Comparison of ENCODE assay signal across 24 cellular contexts in the genomic region with DNA sequence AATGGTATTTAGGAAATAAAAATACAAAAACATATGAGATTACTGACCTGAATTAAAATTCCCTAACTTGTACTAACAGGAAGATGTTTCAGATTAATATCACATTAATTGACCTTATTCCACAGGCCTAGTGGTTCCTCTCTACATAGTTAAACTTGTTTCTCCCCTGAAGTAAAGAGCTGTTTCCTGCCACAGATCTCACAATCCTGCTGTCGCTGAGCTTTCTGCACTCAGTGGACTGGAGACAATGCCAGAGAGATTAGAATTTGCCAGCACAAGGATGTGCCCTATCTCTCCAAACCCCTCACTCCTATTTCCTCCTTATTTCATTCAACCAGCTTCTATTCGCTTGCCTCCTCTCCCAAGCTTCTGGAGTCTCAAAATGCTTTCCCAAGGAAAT.
"Had no signal": no experiment of that assay in that cellular context is flagged by ENCODE, and none has a peak within 500 bp of the region (broad histone marks: within the 10 kb centered on the region; RNA-seq: fewer than 3 reads in every experiment).

No MANE protein-coding gene starts in this region.

- H3K36me3 ChIP-seq: adrenal gland, ascending aorta, breast epithelium, heart right ventricle, lower lobe of right lung, neural progenitor cell, tibial artery had no signal

- H3K9me3 ChIP-seq: adrenal gland, ascending aorta, breast epithelium, heart right ventricle, lower lobe of right lung, tibial artery had no signal

- H2AFZ ChIP-seq: neural progenitor cell had no signal

- H3K36me3 Mint-ChIP-seq: naive thymus-derived CD8-positive, alpha-beta T cell; neural progenitor cell; T-cell; WTC11 had no signal

- H3K4me2 ChIP-seq: neural progenitor cell had no signal

- H3K4me3 Mint-ChIP-seq: activated naive CD8-positive, alpha-beta T cell; activated T-cell treated with anti-CD3 and anti-CD28 coated beads, Interleukin-2, amount 50 U/mL, for 24 hours; activated T-helper 17 cell treated with anti-CD3 and anti-CD28 coated beads, Interleukin-2, amount 50 U/mL, for 72 hours; naive thymus-derived CD8-positive, alpha-beta T cell; neural progenitor cell; stimulated activated naive CD8-positive, alpha-beta T cell treated with anti-CD3 and anti-CD28 coated beads, Interleukin-15, amount 100 ng/mL, for 72 hours; T-cell; WTC11 had no signal

- H3K4me3 ChIP-seq: adrenal gland, ascending aorta, breast epithelium, heart right ventricle, lower lobe of right lung, neural progenitor cell, tibial artery had no signal

- H3K27ac ChIP-seq: adrenal gland, ascending aorta, breast epithelium, heart right ventricle, lower lobe of right lung, neural progenitor cell, tibial artery had no signal

- H3K4me1 ChIP-seq: adrenal gland, ascending aorta, breast epithelium, lower lobe of right lung, tibial artery had no signal

- H3K27me3 ChIP-seq: adrenal gland, ascending aorta, breast epithelium, heart right ventricle, neural progenitor cell, tibial artery had no signal

- H3K27me3 Mint-ChIP-seq: activated naive CD8-positive, alpha-beta T cell; activated T-cell treated with anti-CD3 and anti-CD28 coated beads, Interleukin-2, amount 50 U/mL, for 24 hours; activated T-helper 17 cell treated with anti-CD3 and anti-CD28 coated beads, Interleukin-2, amount 50 U/mL, for 72 hours; naive thymus-derived CD8-positive, alpha-beta T cell; progenitor cell of endocrine pancreas; stimulated activated naive CD8-positive, alpha-beta T cell treated with anti-CD3 and anti-CD28 coated beads, Interleukin-15, amount 100 ng/mL, for 72 hours; T-cell had no signal

- DNase-seq: activated CD4-positive, alpha-beta T cell treated with anti-CD3 and anti-CD28 coated beads, Interleukin-2, amount 50 U/mL, for 4 hours; activated CD8-positive, alpha-beta memory T cell treated with anti-CD3 and anti-CD28 coated beads for 24 hours; activated CD8-positive, alpha-beta memory T cell treated with anti-CD3 and anti-CD28 coated beads, Interleukin-2, amount 50 U/mL, for 4 hours; activated naive CD4-positive, alpha-beta T cell; activated T-cell treated with anti-CD3 and anti-CD28 coated beads, Interleukin-2, amount 50 U/mL, for 24 hours; adrenal gland; cerebellar nuclear complex; cortex of kidney; heart right ventricle; left colon; lower lobe of right lung; naive thymus-derived CD8-positive, alpha-beta T cell; retina; stimulated activated CD4-positive, alpha-beta T cell treated with anti-CD3 and anti-CD28 coated beads, Interleukin-12 subunit alpha, Interleukin-12 subunit beta, amount 100 ng/mL, for 4 hours; stimulated activated naive CD8-positive, alpha-beta T cell treated with anti-CD3 and anti-CD28 coated beads, Interleukin-15, amount 100 ng/mL, for 72 hours; T-cell; tibial artery had no signal

- H3K4me1 Mint-ChIP-seq: activated T-helper 17 cell treated with anti-CD3 and anti-CD28 coated beads, Interleukin-2, amount 50 U/mL, for 72 hours; T-cell had no signal

- H3K27ac Mint-ChIP-seq: activated naive CD8-positive, alpha-beta T cell; activated T-cell treated with anti-CD3 and anti-CD28 coated beads, Interleukin-2, amount 50 U/mL, for 24 hours; activated T-helper 17 cell treated with anti-CD3 and anti-CD28 coated beads, Interleukin-2, amount 50 U/mL, for 72 hours; naive thymus-derived CD8-positive, alpha-beta T cell; neural progenitor cell; progenitor cell of endocrine pancreas; stimulated activated naive CD8-positive, alpha-beta T cell treated with anti-CD3 and anti-CD28 coated beads, Interleukin-15, amount 100 ng/mL, for 72 hours; T-cell had no signal

- H3K9me3 Mint-ChIP-seq: activated T-cell treated with anti-CD3 and anti-CD28 coated beads, Interleukin-2, amount 50 U/mL, for 24 hours; activated T-helper 17 cell treated with anti-CD3 and anti-CD28 coated beads, Interleukin-2, amount 50 U/mL, for 72 hours; naive thymus-derived CD8-positive, alpha-beta T cell; neural progenitor cell; stimulated activated naive CD8-positive, alpha-beta T cell treated with anti-CD3 and anti-CD28 coated beads, Interleukin-15, amount 100 ng/mL, for 72 hours; T-cell; WTC11 had no signal

- ATAC-seq: activated T-helper 17 cell treated with anti-CD3 and anti-CD28 coated beads, Interleukin-2, amount 50 U/mL, for 72 hours; left colon; lower lobe of right lung; naive thymus-derived CD8-positive, alpha-beta T cell; stimulated activated naive CD8-positive, alpha-beta T cell treated with anti-CD3 and anti-CD28 coated beads, Interleukin-15, amount 100 ng/mL, for 72 hours; T-cell had no signal

- H3K9ac ChIP-seq: neural progenitor cell had no signal
